Comparison of ENCODE assay signal across 9 cellular contexts in genomic region chr14:22838631-22839041, GRCh38. TPM values are rescaled to one million over a fixed set of nuclear protein-coding genes. Genes with fewer than 3 reads are reported as not detected.
A peak's percentile ranks its signal among the peaks of the same experiment; 100 is the strongest.
DNase-seq lines count a peak whose midpoint lies in the region; ATAC-seq and TF ChIP-seq lines count a peak whose summit lies in the region.
"Had no signal": no experiment of that assay in that cellular context is flagged by ENCODE, and none has a peak within 500 bp of the region (broad histone marks: within the 10 kb centered on the region; RNA-seq: fewer than 3 reads in every experiment).

No MANE protein-coding gene starts in this region.

- H3K4me1 Mint-ChIP-seq in brain: peaks cover 23% of the 10 kb centered on the region

- TF ChIP-seq CTCF in brain (conservative IDR thresholded peaks at IDR 0.05) (no peak), kidney epithelial cell (IDR thresholded peaks at IDR 0.05; ENCODE audit: insufficient read depth, low read length, poor library complexity, severe bottlenecking) (no peak), suprapubic skin (IDR thresholded peaks at IDR 0.05) (no peak)

- no peak overlapping the region for H3K9ac ChIP-seq in HUES48 (ENCODE audit: low read depth, low read length)

- 16% methylated on average over 3 of the region's 6 CpGs for WGBS in suprapubic skin

- peaks cover 44% of the 10 kb centered on the region for H3K36me3 ChIP-seq in HUES48 (ENCODE audit: control insufficient read depth, insufficient read depth, low read length)
- no peaks in the 10 kb centered on the region for H3K36me3 ChIP-seq in kidney epithelial cell (ENCODE audit: control insufficient read depth, insufficient read depth, low read length)
- H3K36me3 ChIP-seq in suprapubic skin: peaks cover 32% of the 10 kb centered on the region

- peak overlapping the region; percentile 41 to 97 (median 97) for H3K4me3 Mint-ChIP-seq in brain

- TF ChIP-seq EP300 in suprapubic skin (IDR thresholded peaks at IDR 0.05): no peak

- peaks cover 33% of the 10 kb centered on the region for H3K27me3 Mint-ChIP-seq in brain

- H3K9me3 ChIP-seq in HUES48 (ENCODE audit: control insufficient read depth, insufficient read depth, low read length) (no peaks in the 10 kb centered on the region), suprapubic skin (no peaks in the 10 kb centered on the region)

- no peak for TF ChIP-seq POLR2A in suprapubic skin (IDR thresholded peaks at IDR 0.05)

- peak overlapping the region; percentile 27 to 98 (median 84) for H3K27ac Mint-ChIP-seq in brain

- H3K27ac ChIP-seq in HUES48 (ENCODE audit: low read depth, low read length) (peak overlapping the region; percentile 1), suprapubic skin (peak overlapping the region; percentile 96)

- H3K4me3 ChIP-seq in HUES48 (ENCODE audit: low read depth, low read length) (peak overlapping the region; percentile 85; the same call in 1 of the 2 replicates), kidney epithelial cell (ENCODE audit: low read depth, low read length) (peak overlapping the region; percentile 94), suprapubic skin (peak overlapping the region; percentile 86)

- DNase-seq in kidney epithelial cell (ENCODE audit: low read depth): no peak
- peak in 1 of 2 donors; percentile 81 for DNase-seq in suprapubic skin (ENCODE audit: low spot score in 2 of 2)
- DNase-seq in NCI-H2107 treated with DMSO at 0.1 percent for 48 hours (lab: John Stamatoyannopoulos, UW; ENCODE audit: unreplicated experiment): no peak
- DNase-seq in globus pallidus (ENCODE audit: low spot score): no peak
- DNase-seq in activated CD8-positive, alpha-beta memory T cell treated with anti-CD3 and anti-CD28 coated beads, Interleukin-2, amount 50 U/mL, for 48 hours: no peak
- DNase-seq: activated CD4-positive, CD25-positive, alpha-beta regulatory T cell treated with anti-CD3 and anti-CD28 coated beads, Interleukin-2, amount 50 U/mL, for 72 hours had no signal

- H3K27me3 ChIP-seq in HUES48 (ENCODE audit: control insufficient read depth, insufficient read depth, low read length): no peaks in the 10 kb centered on the region
- no peaks in the 10 kb centered on the region for H3K27me3 ChIP-seq in kidney epithelial cell (ENCODE audit: control insufficient read depth, insufficient read depth, low read length)
- no peaks in the 10 kb centered on the region for H3K27me3 ChIP-seq in suprapubic skin

- no peaks in the 10 kb centered on the region for H3K9me3 Mint-ChIP-seq in brain

- H3K36me3 Mint-ChIP-seq in brain: peaks cover 24% of the 10 kb centered on the region

- no peak for ATAC-seq in HG03521 (IDR thresholded peaks at IDR 0.05; ENCODE audit: unreplicated experiment)

- H3K4me1 ChIP-seq in HUES48 (ENCODE audit: control insufficient read depth, insufficient read depth, low read length): peaks cover 22% of the 10 kb centered on the region
- peaks cover 58% of the 10 kb centered on the region for H3K4me1 ChIP-seq in suprapubic skin

RNA-seq across cellular contexts. Expression of gene MMP14, which starts 2.3 kb away (rescaled TPM):
- 59.7 TPM for polyA plus RNA-seq in brain (ENCODE audit: insufficient read depth, low read depth, low replicate concordance)
- total RNA-seq in kidney epithelial cell (650 and 669 TPM in 2 replicates), suprapubic skin (100 to 1,000 TPM; 106 to 161 (median 128) TPM)

RNA-seq across cellular contexts. Expression of gene MRPL52, which starts 8.9 kb away (rescaled TPM):
- 160 TPM for polyA plus RNA-seq in brain (ENCODE audit: insufficient read depth, low read depth, low replicate concordance)
- total RNA-seq in kidney epithelial cell (102 and 362 TPM in 2 replicates), suprapubic skin (10 to 100 TPM; 35.5 to 84.5 (median 74.2) TPM)

RNA-seq across cellular contexts. Expression of gene SLC7A7, which starts 23.4 kb away (rescaled TPM):
- 2.7 TPM for polyA plus RNA-seq in brain (ENCODE audit: insufficient read depth, low read depth, low replicate concordance)
- total RNA-seq in kidney epithelial cell (6.8 and 10.0 TPM in 2 replicates), suprapubic skin (1 to 10 TPM; 1.8 to 3.8 (median 2.9) TPM)

RNA-seq across cellular contexts. Expression of gene LRP10, which starts 32.9 kb away (rescaled TPM):
- polyA plus RNA-seq in brain (ENCODE audit: insufficient read depth, low read depth, low replicate concordance): 51.6 TPM
- total RNA-seq in kidney epithelial cell: 124 and 150 TPM in 2 replicates
- total RNA-seq in suprapubic skin: 100 to 1,000 TPM in 3 of 4 donors, 10 to 100 TPM in 1; 97.8 to 170 (median 157) TPM

RNA-seq across cellular contexts. Expression of gene REM2, which starts 44.4 kb away (rescaled TPM):
- polyA plus RNA-seq in brain (ENCODE audit: insufficient read depth, low read depth, low replicate concordance): 9.3 TPM
- total RNA-seq in kidney epithelial cell: 0.48 and 1.2 TPM in 2 replicates
- 1 to 10 TPM in 2 of 4 donors, under 1 TPM in 2; 0.89 to 5.4 (median 1.2) TPM for total RNA-seq in suprapubic skin
